Comparison of ENCODE assay signal across 8 cellular contexts in genomic region chr11:65961267-65962135, GRCh38. TPM values are rescaled to one million over a fixed set of nuclear protein-coding genes. Genes with fewer than 3 reads are reported as not detected.
DNase-seq lines count a peak whose midpoint lies in the region; ATAC-seq and TF ChIP-seq lines count a peak whose summit lies in the region.

A gene with protein sequence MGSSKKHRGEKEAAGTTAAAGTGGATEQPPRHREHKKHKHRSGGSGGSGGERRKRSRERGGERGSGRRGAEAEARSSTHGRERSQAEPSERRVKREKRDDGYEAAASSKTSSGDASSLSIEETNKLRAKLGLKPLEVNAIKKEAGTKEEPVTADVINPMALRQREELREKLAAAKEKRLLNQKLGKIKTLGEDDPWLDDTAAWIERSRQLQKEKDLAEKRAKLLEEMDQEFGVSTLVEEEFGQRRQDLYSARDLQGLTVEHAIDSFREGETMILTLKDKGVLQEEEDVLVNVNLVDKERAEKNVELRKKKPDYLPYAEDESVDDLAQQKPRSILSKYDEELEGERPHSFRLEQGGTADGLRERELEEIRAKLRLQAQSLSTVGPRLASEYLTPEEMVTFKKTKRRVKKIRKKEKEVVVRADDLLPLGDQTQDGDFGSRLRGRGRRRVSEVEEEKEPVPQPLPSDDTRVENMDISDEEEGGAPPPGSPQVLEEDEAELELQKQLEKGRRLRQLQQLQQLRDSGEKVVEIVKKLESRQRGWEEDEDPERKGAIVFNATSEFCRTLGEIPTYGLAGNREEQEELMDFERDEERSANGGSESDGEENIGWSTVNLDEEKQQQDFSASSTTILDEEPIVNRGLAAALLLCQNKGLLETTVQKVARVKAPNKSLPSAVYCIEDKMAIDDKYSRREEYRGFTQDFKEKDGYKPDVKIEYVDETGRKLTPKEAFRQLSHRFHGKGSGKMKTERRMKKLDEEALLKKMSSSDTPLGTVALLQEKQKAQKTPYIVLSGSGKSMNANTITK (plus strand): TSS chr11:65961734. CDS start chr11:65961781, 47 bp downstream.

- TF ChIP-seq POLR2A in Raji (IDR thresholded peaks at IDR 0.05; ENCODE audit: insufficient read depth, low read depth, low read length): peak; percentile 97

- intact Hi-C loops in activated T-helper 2 cell treated with anti-CD3 and anti-CD28 coated beads, Interferon-gamma antibody, Interleukin-2, Interleukin-4, amounts not matched to agents 10 μg/mL and 5 μg/mL and 100 μg/mL, durations not matched to agents 14 hours and 24 hours and 36 hours (cut with micrococcal nuclease): loop anchor here (1.0 to 2.0 kb wide), 4 partner anchors 33 to 73 kb away; partner anchors contain the start of genes BANF1, C11orf68, DRAP1 and EIF1AD
- intact Hi-C loops in naive thymus-derived CD4-positive, alpha-beta T cell (cut with micrococcal nuclease): loop anchor here (1.0 kb wide), 10 partner anchors 28 to 346 kb away; partner anchors contain the start of genes BANF1 (in 2 of the 2), C11orf68 (in 2 of the 2), DRAP1 (in 2 of the 2) and EIF1AD (in 2 of the 2)

- peak within 1 kb of the TSS; percentile 79 for H3K27ac ChIP-seq in fibroblast of lung (ENCODE audit: insufficient read depth, low read length)
- peak within 1 kb of the TSS; percentile 96 for H3K27ac ChIP-seq in naive thymus-derived CD4-positive, alpha-beta T cell (ENCODE audit: low read depth, low read length)

- peaks cover 35% of the 10 kb centered on the region for H3K4me1 Mint-ChIP-seq in activated T-helper 2 cell treated with anti-CD3 and anti-CD28 coated beads, Interferon-gamma antibody, Interleukin-2, Interleukin-4, amounts not matched to agents 10 μg/mL and 5 μg/mL and 100 μg/mL, durations not matched to agents 14 hours and 24 hours and 36 hours (ENCODE audit: low read depth)
- peaks cover 23 to 63% (median 53%) of the 10 kb centered on the region in 7 donors for H3K4me1 Mint-ChIP-seq in naive thymus-derived CD4-positive, alpha-beta T cell
- H3K4me1 Mint-ChIP-seq in stimulated activated memory B cell treated with anti-CD40 and anti-IgM and Interleukin-4, amounts not matched to agents 10 μg/mL and 1 μg/mL and 100 μg/mL, for 72 hours: peaks cover 48% of the 10 kb centered on the region

- H3K9me3 Mint-ChIP-seq in activated T-helper 2 cell treated with anti-CD3 and anti-CD28 coated beads, Interferon-gamma antibody, Interleukin-2, Interleukin-4, amounts not matched to agents 10 μg/mL and 5 μg/mL and 100 μg/mL, durations not matched to agents 14 hours and 24 hours and 36 hours: no peaks in the 10 kb centered on the region
- H3K9me3 Mint-ChIP-seq in naive thymus-derived CD4-positive, alpha-beta T cell: no peaks in the 10 kb centered on the region
- no peaks in the 10 kb centered on the region for H3K9me3 Mint-ChIP-seq in stimulated activated memory B cell treated with anti-CD40 and anti-IgM and Interleukin-4, amounts not matched to agents 10 μg/mL and 1 μg/mL and 100 μg/mL, for 72 hours

- no peak for TF ChIP-seq CTCF in fibroblast of lung (conservative IDR thresholded peaks at IDR 0.05 in 1 of 2, IDR thresholded peaks at IDR 0.05 in 1 of 2; ENCODE audit: low read depth in 1 of 2, low read length in 2 of 2)

- H2AFZ ChIP-seq in fibroblast of lung (ENCODE audit: low read length): peak within 1 kb of the TSS; percentile 83

- CTCF ChIA-PET in naive thymus-derived CD4-positive, alpha-beta T cell (lab: Charles Lee): interaction anchor here (0.6 to 1.9 kb wide), 2 partner anchors 68 to 71 kb away, joined by 4 to 8 read pairs; partner anchors contain the start of gene CCDC85B

- peak within 1 kb of the TSS; percentile 96 for H3K4me3 Mint-ChIP-seq in activated T-helper 2 cell treated with anti-CD3 and anti-CD28 coated beads, Interferon-gamma antibody, Interleukin-2, Interleukin-4, amounts not matched to agents 10 μg/mL and 5 μg/mL and 100 μg/mL, durations not matched to agents 14 hours and 24 hours and 36 hours (ENCODE audit: low read depth)
- H3K4me3 Mint-ChIP-seq in naive thymus-derived CD4-positive, alpha-beta T cell: peak within 1 kb of the TSS; percentile 93 to 99 (median 98)
- H3K4me3 Mint-ChIP-seq in stimulated activated memory B cell treated with anti-CD40 and anti-IgM and Interleukin-4, amounts not matched to agents 10 μg/mL and 1 μg/mL and 100 μg/mL, for 72 hours: peak within 1 kb of the TSS; percentile 93

- DNase-seq in EH (ENCODE audit: low read depth): peak; percentile 99
- DNase-seq in H4 (ENCODE audit: low spot score): peak; percentile 96
- peak; percentile 98 for DNase-seq in M059J (ENCODE audit: low read depth)
- peak; percentile 94 for DNase-seq in activated T-helper 2 cell treated with anti-CD3 and anti-CD28 coated beads, Interferon-gamma antibody, Interleukin-2, Interleukin-4, amounts not matched to agents 10 μg/mL and 5 μg/mL and 100 μg/mL, durations not matched to agents 14 hours and 24 hours and 36 hours (ENCODE audit: low spot score)
- peak; percentile 97 to 98 for DNase-seq in fibroblast of lung (ENCODE audit: low read depth in 2 of 2)
- DNase-seq in naive thymus-derived CD4-positive, alpha-beta T cell: peak; percentile 81 to 97 (median 94)

- ATAC-seq in naive thymus-derived CD4-positive, alpha-beta T cell: peak; percentile 96
- peak; percentile 97 for ATAC-seq in stimulated activated memory B cell treated with anti-CD40 and anti-IgM and Interleukin-4, amounts not matched to agents 10 μg/mL and 1 μg/mL and 100 μg/mL, for 72 hours

- peaks cover 7% of the 10 kb centered on the region for H3K4me1 ChIP-seq in fibroblast of lung (ENCODE audit: control insufficient read depth, extremely low read depth, insufficient read depth, low read length)
- H3K4me1 ChIP-seq in naive thymus-derived CD4-positive, alpha-beta T cell (ENCODE audit: control insufficient read depth in 2 of 2, insufficient read depth in 2 of 2, low read length in 2 of 2): peaks cover 27 to 37% of the 10 kb centered on the region in 2 donors

- no peaks in the 10 kb centered on the region for H4K20me1 ChIP-seq in fibroblast of lung (ENCODE audit: control insufficient read depth, extremely low read depth, insufficient read depth, low read length)

- POLR2A ChIA-PET in naive thymus-derived CD4-positive, alpha-beta T cell (lab: Charles Lee): interaction anchor here (0.7 to 6.7 kb wide), 12 partner anchors 10 to 101 kb away, joined by 3 to 108 read pairs (median 4); partner anchors contain the start of genes C11orf68, CCDC85B, CFL1 and FIBP

- no peaks in the 10 kb centered on the region for H3K27me3 ChIP-seq in fibroblast of lung (ENCODE audit: control insufficient read depth, insufficient read depth, low read length)
- no peaks in the 10 kb centered on the region for H3K27me3 ChIP-seq in naive thymus-derived CD4-positive, alpha-beta T cell (ENCODE audit: control insufficient read depth in 2 of 2, insufficient read depth in 2 of 2, low read length in 2 of 2)

- peak within 1 kb of the TSS; percentile 86 for H3K4me2 ChIP-seq in fibroblast of lung (ENCODE audit: extremely low read depth, insufficient read depth, low read length)

- no peaks in the 10 kb centered on the region for H3K9me3 ChIP-seq in fibroblast of lung (ENCODE audit: control insufficient read depth, insufficient read depth, low read depth, low read length)
- H3K9me3 ChIP-seq in naive thymus-derived CD4-positive, alpha-beta T cell (ENCODE audit: control insufficient read depth in 2 of 3, low read length in 3 of 3): no peaks in the 10 kb centered on the region

- peaks cover 36% of the 10 kb centered on the region for H3K79me2 ChIP-seq in fibroblast of lung (ENCODE audit: control insufficient read depth, insufficient read depth, low read length)

- H3K36me3 Mint-ChIP-seq in activated T-helper 2 cell treated with anti-CD3 and anti-CD28 coated beads, Interferon-gamma antibody, Interleukin-2, Interleukin-4, amounts not matched to agents 10 μg/mL and 5 μg/mL and 100 μg/mL, durations not matched to agents 14 hours and 24 hours and 36 hours (ENCODE audit: low read depth): peaks cover 42% of the 10 kb centered on the region
- peaks cover 12 to 24% (median 18%) of the 10 kb centered on the region in 5 donors for H3K36me3 Mint-ChIP-seq in naive thymus-derived CD4-positive, alpha-beta T cell
- peaks cover 40% of the 10 kb centered on the region for H3K36me3 Mint-ChIP-seq in stimulated activated memory B cell treated with anti-CD40 and anti-IgM and Interleukin-4, amounts not matched to agents 10 μg/mL and 1 μg/mL and 100 μg/mL, for 72 hours

- H3K27ac Mint-ChIP-seq in activated T-helper 2 cell treated with anti-CD3 and anti-CD28 coated beads, Interferon-gamma antibody, Interleukin-2, Interleukin-4, amounts not matched to agents 10 μg/mL and 5 μg/mL and 100 μg/mL, durations not matched to agents 14 hours and 24 hours and 36 hours: peak within 1 kb of the TSS; percentile 97
- peak within 1 kb of the TSS; percentile 96 to 99 (median 98) for H3K27ac Mint-ChIP-seq in naive thymus-derived CD4-positive, alpha-beta T cell
- H3K27ac Mint-ChIP-seq in stimulated activated memory B cell treated with anti-CD40 and anti-IgM and Interleukin-4, amounts not matched to agents 10 μg/mL and 1 μg/mL and 100 μg/mL, for 72 hours: peak within 1 kb of the TSS; percentile 95

- peaks cover 21% of the 10 kb centered on the region for H3K36me3 ChIP-seq in fibroblast of lung (ENCODE audit: control insufficient read depth, insufficient read depth, low read length)
- H3K36me3 ChIP-seq in naive thymus-derived CD4-positive, alpha-beta T cell (ENCODE audit: control insufficient read depth in 2 of 3, insufficient read depth in 3 of 3, low read length in 3 of 3): peaks cover 15 to 30% (median 19%) of the 10 kb centered on the region in 3 experiments

- H3K9ac ChIP-seq in fibroblast of lung (ENCODE audit: insufficient read depth, low read length): peak within 1 kb of the TSS; percentile 96

- H3K4me3 ChIP-seq in fibroblast of lung (replicated peaks in 1 of 4; ENCODE audit: control extremely low read depth in 1 of 4, insufficient read depth in 1 of 4, low read depth in 3 of 4, low read length in 4 of 4): peak within 1 kb of the TSS; percentile 59 to 97 (median 82)
- H3K4me3 ChIP-seq in naive thymus-derived CD4-positive, alpha-beta T cell (ENCODE audit: low read length): peak within 1 kb of the TSS; percentile 83

- no peaks in the 10 kb centered on the region for H3K27me3 Mint-ChIP-seq in activated T-helper 2 cell treated with anti-CD3 and anti-CD28 coated beads, Interferon-gamma antibody, Interleukin-2, Interleukin-4, amounts not matched to agents 10 μg/mL and 5 μg/mL and 100 μg/mL, durations not matched to agents 14 hours and 24 hours and 36 hours (ENCODE audit: low read depth)
- no peaks in the 10 kb centered on the region for H3K27me3 Mint-ChIP-seq in naive thymus-derived CD4-positive, alpha-beta T cell
- H3K27me3 Mint-ChIP-seq in stimulated activated memory B cell treated with anti-CD40 and anti-IgM and Interleukin-4, amounts not matched to agents 10 μg/mL and 1 μg/mL and 100 μg/mL, for 72 hours: no peaks in the 10 kb centered on the region

RNA-seq across cellular contexts. Expression of the gene that starts here (rescaled TPM):
- total RNA-seq in H4 (2014; rRNA removed; shearing (Covaris generic)): 43.3 and 43.4 TPM in 2 replicates
- total RNA-seq in M059J (2014; rRNA removed; shearing (Covaris generic)): 60.3 and 102 TPM in 2 replicates
- total RNA-seq in activated T-helper 2 cell treated with anti-CD3 and anti-CD28 coated beads, Interferon-gamma antibody, Interleukin-2, Interleukin-4, amounts not matched to agents 10 μg/mL and 5 μg/mL and 100 μg/mL, durations not matched to agents 14 hours and 24 hours and 36 hours: 81.7 and 98.5 TPM in 2 replicates
- total RNA-seq in fibroblast of lung: 39.0 and 43.3 TPM in 2 replicates
- polyA plus RNA-seq in fibroblast of lung: 17.4 and 23.9 TPM in 2 replicates
- polyA plus RNA-seq in fibroblast of lung (2012): 53.1 and 85.8 TPM in 2 replicates
- polyA minus RNA-seq in fibroblast of lung (ENCODE audit: low replicate concordance): 26.5 and 51.3 TPM in 2 replicates
- 100 to 1,000 TPM in 1 of 5 experiments, 10 to 100 TPM in 4; 65.9 to 102 (median 90.8) TPM for total RNA-seq in naive thymus-derived CD4-positive, alpha-beta T cell
- 10 to 100 TPM; 27.9 to 66.6 TPM for polyA plus RNA-seq in naive thymus-derived CD4-positive, alpha-beta T cell

Comparison
In these comparisons a context has a peak if more than half of its experiments do, and no peak if none do; other contexts are left out.
1. Peak in every context shown above with its lines: DNase-seq, ATAC-seq, H3K4me3 ChIP-seq and H3K27ac ChIP-seq.